14 cellular contexts compared by ENCODE assay signal in the genomic region with DNA sequence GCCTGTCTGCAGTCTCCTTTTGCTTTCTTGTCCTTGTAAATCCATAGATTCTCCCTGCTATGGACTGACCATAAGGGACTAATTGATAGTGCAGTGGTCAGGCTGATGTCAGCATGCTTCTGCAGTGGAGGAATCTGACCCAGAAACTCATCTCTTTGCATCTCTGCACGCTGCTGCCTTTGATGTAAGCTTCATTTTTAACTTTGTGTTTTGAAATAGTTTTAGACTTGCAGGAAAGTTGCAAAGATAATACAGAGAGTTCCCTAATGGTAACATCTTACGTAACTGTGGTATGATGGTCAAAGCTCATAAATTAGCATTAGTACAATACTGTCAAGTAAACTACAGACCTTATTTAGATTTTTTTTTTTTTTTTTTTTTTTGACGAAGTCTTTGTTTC.
DNase-seq lines count a peak whose midpoint lies in the region; ATAC-seq and TF ChIP-seq lines count a peak whose summit lies in the region.
"Had no signal": no experiment of that assay in that cellular context is flagged by ENCODE, and none has a peak within 500 bp of the region (broad histone marks: within the 10 kb centered on the region; RNA-seq: fewer than 3 reads in every experiment).

No MANE protein-coding gene starts in this region.

- no peak for TF ChIP-seq CTCF in esophagus muscularis mucosa (IDR thresholded peaks at IDR 0.05)
- TF ChIP-seq CTCF in transverse colon (IDR thresholded peaks at IDR 0.05): no peak

- H3K9ac ChIP-seq in rectal smooth muscle tissue (ENCODE audit: low read length): no peak overlapping the region

- no peaks in the 10 kb centered on the region for H3K27me3 ChIP-seq in esophagus muscularis mucosa
- H3K27me3 ChIP-seq in rectal smooth muscle tissue (ENCODE audit: control insufficient read depth, insufficient read depth, low read length): no peaks in the 10 kb centered on the region
- H3K27me3 ChIP-seq in transverse colon: no peaks in the 10 kb centered on the region

- peaks cover 0 to 17% (median 2%) of the 10 kb centered on the region in 4 donors for H3K9me3 ChIP-seq in esophagus muscularis mucosa
- H3K9me3 ChIP-seq in transverse colon: peaks cover 0 to 4% of the 10 kb centered on the region in 2 donors

- H3K4me3 ChIP-seq in esophagus muscularis mucosa (no peak overlapping the region), rectal smooth muscle tissue (ENCODE audit: low read length) (no peak overlapping the region), transverse colon (no peak overlapping the region)
- H3K4me3 ChIP-seq: A549, K562 had no signal

- H3K36me3 ChIP-seq in esophagus muscularis mucosa (no peaks in the 10 kb centered on the region), rectal smooth muscle tissue (ENCODE audit: control insufficient read depth, insufficient read depth, low read length) (no peaks in the 10 kb centered on the region), transverse colon (no peaks in the 10 kb centered on the region)

- TF ChIP-seq POLR2A in esophagus muscularis mucosa (IDR thresholded peaks at IDR 0.05; ENCODE audit: low read depth) (no peak), transverse colon (IDR thresholded peaks at IDR 0.05) (no peak)

- H3K4me1 ChIP-seq in esophagus muscularis mucosa: peaks cover 6 to 32% (median 28%) of the 10 kb centered on the region in 4 donors
- no peaks in the 10 kb centered on the region for H3K4me1 ChIP-seq in rectal smooth muscle tissue (ENCODE audit: control insufficient read depth, insufficient read depth, low read length)
- H3K4me1 ChIP-seq in transverse colon: no peaks in the 10 kb centered on the region
- H3K4me1 ChIP-seq: A549 had no signal

- no peak for ATAC-seq in GM21515 (IDR thresholded peaks at IDR 0.05; ENCODE audit: unreplicated experiment)
- ATAC-seq: A549, K562 had no signal

- intact Hi-C loops in esophagus muscularis mucosa (cut with DNase I) (no loop called here), transverse colon (cut with DNase I; ENCODE audit: low total_unique reads) (no loop called here)

- peak; percentile 74 for TF ChIP-seq EP300 in esophagus muscularis mucosa (IDR thresholded peaks at IDR 0.05)
- peak; percentile 85 for TF ChIP-seq EP300 in transverse colon (IDR thresholded peaks at IDR 0.05; ENCODE audit: low read depth)

- 36% methylated on average over 3 of the region's 3 CpGs for WGBS in esophagus muscularis mucosa
- 58 to 60% methylated on average over 3 of the region's 3 CpGs for WGBS in transverse colon (ENCODE audit: low coverage in 1 of 2), 2 donors

- H3K27ac ChIP-seq in esophagus muscularis mucosa (replicated peaks in 1 of 4): peak overlapping the region; percentile 80 to 89 (median 87)
- H3K27ac ChIP-seq in rectal smooth muscle tissue (ENCODE audit: low read depth, low read length): peak overlapping the region; percentile 65
- peak overlapping the region; percentile 26 to 66 (median 56) for H3K27ac ChIP-seq in transverse colon
- H3K27ac ChIP-seq: A549 had no signal

- DNase-seq in NOMO-1 (lab: John Stamatoyannopoulos, UW; ENCODE audit: unreplicated experiment in 2 of 2) (peak; percentile 19 to 69), esophagus muscularis mucosa (ENCODE audit: extremely low spot score) (no peak), transverse colon (no peak), NCI-H446 (lab: John Stamatoyannopoulos, UW) (no peak), NCI-H1694 treated with DMSO at 0.1 percent for 48 hours (lab: John Stamatoyannopoulos, UW) (no peak)
- DNase-seq: CD4-positive, alpha-beta T cell; NCI-H1417; NCI-H187 treated with DMSO at 0.1 percent for 48 hours; NCI-H2227 treated with DMSO at 0.1 percent for 48 hours; NCI-H526 had no signal

- in situ Hi-C loops in transverse colon (cut with MboI; ENCODE audit: low pct_ligation_motif_present in 1 of 4, low pct_unique_long_range_greater_than_20kb in 1 of 4, low sequenced_read_pairs in 3 of 4): no loop called here

Comparison
In these comparisons a context has a peak if more than half of its experiments do, and no peak if none do; other contexts are left out.
1. DNase-seq: peak in NOMO-1 (2 of 2); none in esophagus muscularis mucosa (single experiment), transverse colon (single experiment), NCI-H446 (0 of 2) and NCI-H1694 treated with DMSO at 0.1 percent for 48 hours (single experiment).
2. Peak in every context shown above with its lines, with median percentiles within 50 percentile points of each other: H3K27ac ChIP-seq.